11 cellular contexts compared by ENCODE assay signal in the genomic region with DNA sequence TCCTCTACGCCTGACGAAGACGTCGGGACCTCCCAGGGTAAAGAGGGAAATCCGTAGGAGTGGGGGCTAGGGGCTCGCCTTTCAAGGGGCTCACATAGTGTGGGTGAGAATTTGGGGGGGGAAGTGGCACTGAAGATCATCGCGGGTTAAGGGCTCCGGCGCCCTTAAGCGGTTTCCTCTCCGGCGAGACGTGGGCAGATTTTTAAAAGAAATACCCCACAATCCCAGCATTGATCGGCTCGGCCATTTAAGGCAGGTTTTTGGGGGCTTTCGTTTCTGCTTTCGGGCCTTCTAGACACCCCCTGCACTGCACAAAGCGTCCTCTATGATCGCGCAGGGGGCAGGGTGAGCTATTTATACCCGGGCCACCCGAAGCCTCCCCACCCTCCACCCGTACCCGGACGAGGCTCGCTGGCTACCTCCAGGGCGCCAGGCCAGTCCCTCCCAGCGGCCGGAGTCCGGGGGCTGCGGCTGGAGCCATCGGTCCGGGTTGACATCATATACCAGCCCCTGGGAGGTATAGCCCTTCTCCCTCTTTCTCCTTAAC. TPM values are rescaled to one million over a fixed set of nuclear protein-coding genes. Genes with fewer than 3 reads are reported as not detected.
DNase-seq lines count a peak whose midpoint lies in the region; TF ChIP-seq lines count a peak whose summit lies in the region.
"Had no signal": no experiment of that assay in that cellular context is flagged by ENCODE, and none has a peak within 500 bp of the region (broad histone marks: within the 10 kb centered on the region; RNA-seq: fewer than 3 reads in every experiment).

No MANE protein-coding gene starts in this region.

- no peaks in the 10 kb centered on the region for H3K9me3 ChIP-seq in spleen

- no peak overlapping the region for H3K4me3 Mint-ChIP-seq in immature natural killer cell

- TF ChIP-seq CTCF in VCaP (conservative IDR thresholded peaks at IDR 0.05) (no peak), spleen (IDR thresholded peaks at IDR 0.05 in 8 of 11, conservative IDR thresholded peaks at IDR 0.05 in 3 of 11) (no peak)

- H3K27me3 Mint-ChIP-seq in immature natural killer cell (ENCODE audit: low read depth in 3 of 3) = peaks cover 16 to 33% (median 28%) of the 10 kb centered on the region in 3 donors

- H3K4me1 Mint-ChIP-seq in immature natural killer cell = peaks cover 14 to 19% of the 10 kb centered on the region in 2 donors

- no peak overlapping the region for H3K27ac Mint-ChIP-seq in immature natural killer cell

- H3K36me3 ChIP-seq in spleen = no peaks in the 10 kb centered on the region

- H3K4me3 ChIP-seq in spleen = peak overlapping the region in 7 of 8 donors; percentile 11 to 65 (median 29)

- no peaks in the 10 kb centered on the region for H3K36me3 Mint-ChIP-seq in immature natural killer cell

- no peaks in the 10 kb centered on the region for H3K9me3 Mint-ChIP-seq in immature natural killer cell

- DNase-seq in activated CD4-positive, alpha-beta T cell treated with anti-CD3 and anti-CD28 coated beads for 48 hours = peak; percentile 23
- DNase-seq in activated CD4-positive, alpha-beta T cell treated with anti-CD3 and anti-CD28 coated beads, Interleukin-2, amount 50 U/mL, for 4 hours = no peak
- DNase-seq in head of caudate nucleus (peak in 30 of 42 donors; percentile 44 to 85 (median 68)), spleen (no peak), GM19238 (ENCODE audit: insufficient read length, low spot score) (no peak), DMS153 (lab: John Stamatoyannopoulos, UW) (no peak), immature natural killer cell (no peak)
- DNase-seq: Kasumi-1 had no signal

- H3K4me1 ChIP-seq in spleen = peaks cover 32 to 96% (median 75%) of the 10 kb centered on the region in 6 donors

- intact Hi-C loops in head of caudate nucleus (cut with DNase I) = no loop called here
- intact Hi-C loops in spleen (cut with DNase I; ENCODE audit: low total_unique reads) = no loop called here

- WGBS in spleen, 5 donors = 2 to 6% (median 3%) methylated on average over 30 to 34 of the region's 34 CpGs

- H3K27me3 ChIP-seq in spleen (replicated peaks in 1 of 7) = peaks cover 22 to 100% (median 100%) of the 10 kb centered on the region in 7 donors

- peak overlapping the region; percentile 92 for H3K27ac ChIP-seq in VCaP
- no peak overlapping the region for H3K27ac ChIP-seq in spleen

- TF ChIP-seq POLR2A in spleen (IDR thresholded peaks at IDR 0.05) = no peak

RNA-seq across cellular contexts. Expression of a gene that starts 1.2 kb away (rescaled TPM):
- not detected for total RNA-seq in spleen
- polyA plus RNA-seq in spleen (under 1 TPM in 1 of 3 donors, not detected in 2; 0.03 TPM), immature natural killer cell (not detected)
- total RNA-seq: activated CD8-positive, alpha-beta memory T cell treated with anti-CD3 and anti-CD28 coated beads for 36 hours; mucosa of gallbladder had no signal

Comparison
In these comparisons a context has a peak if more than half of its experiments do, and no peak if none do; other contexts are left out.
1. DNase-seq: peak in activated CD4-positive, alpha-beta T cell treated with anti-CD3 and anti-CD28 coated beads for 48 hours (single experiment) and head of caudate nucleus (30 of 42); none in activated CD4-positive, alpha-beta T cell treated with anti-CD3 and anti-CD28 coated beads, Interleukin-2, amount 50 U/mL, for 4 hours (0 of 2), spleen (single experiment), GM19238 (single experiment), DMS153 (single experiment) and immature natural killer cell (0 of 3).